ENCODE assay signal across 8 cellular contexts in genomic region chr1:37477946-37478345, GRCh38. TPM values are rescaled to one million over a fixed set of nuclear protein-coding genes. Genes with fewer than 3 reads are reported as not detected.
DNase-seq lines count a peak whose midpoint lies in the region; ATAC-seq, FAIRE-seq and TF ChIP-seq lines count a peak whose summit lies in the region.

No MANE protein-coding gene starts in this region.

- FAIRE-seq in A549 (lab: Jason Lieb, UNC) (no peak), astrocyte (lab: Jason Lieb, UNC) (no peak)

- peak overlapping the region; percentile 90 for H3K4me2 ChIP-seq in A549
- peak overlapping the region; percentile 100 for H3K4me2 ChIP-seq in astrocyte (ENCODE audit: low read length)

- H3K27ac Mint-ChIP-seq in astrocyte (ENCODE audit: unreplicated experiment) = peak overlapping the region; percentile 58

- DNase-seq in A549 (ENCODE audit: low read depth in 1 of 2, low spot score in 1 of 2) = peak in 1 of 2 experiments; percentile 19
- no peak for DNase-seq in astrocyte (ENCODE audit: low read depth)
- no peak for DNase-seq in lung (ENCODE audit: low spot score)
- no peak for DNase-seq in SIG-M5 treated with dmso at 0.1 percent for 504 hours (lab: John Stamatoyannopoulos, UW; ENCODE audit: unreplicated experiment)
- DNase-seq in stimulated activated CD4-positive, alpha-beta T cell treated with anti-CD3 and anti-CD28 coated beads, Interleukin-2, amount 100 ng/mL, for 48 hours = no peak

- H3K27me3 Mint-ChIP-seq in astrocyte (ENCODE audit: low read depth, unreplicated experiment) = no peaks in the 10 kb centered on the region

- peak overlapping the region; percentile 22; the same call in 1 of the 2 replicates for H3K9ac ChIP-seq in HUES48 (ENCODE audit: low read depth, low read length)
- H3K9ac ChIP-seq in astrocyte (ENCODE audit: low read length) = peak overlapping the region; percentile 92

- H3K4me1 ChIP-seq in A549 (peaks cover 45% of the 10 kb centered on the region), HUES48 (ENCODE audit: control insufficient read depth, insufficient read depth, low read length) (peaks cover 37% of the 10 kb centered on the region), astrocyte (ENCODE audit: insufficient read depth, low read length) (peaks cover 71% of the 10 kb centered on the region), lung (ENCODE audit: control insufficient read depth in 2 of 2, insufficient read depth in 2 of 2, low read length in 2 of 2) (peaks cover 7 to 30% of the 10 kb centered on the region in 2 donors)

- no peak for TF ChIP-seq EP300 in A549 (IDR thresholded peaks at IDR 0.05)

- H3K27me3 ChIP-seq in HUES48 (ENCODE audit: control insufficient read depth, insufficient read depth, low read length) (peaks cover 12% of the 10 kb centered on the region), astrocyte (ENCODE audit: insufficient read depth, low read length) (no peaks in the 10 kb centered on the region), lung (ENCODE audit: control insufficient read depth, insufficient read depth) (no peaks in the 10 kb centered on the region)

- H3K9me3 ChIP-seq in A549 (no peaks in the 10 kb centered on the region), HUES48 (ENCODE audit: control insufficient read depth, insufficient read depth, low read length) (no peaks in the 10 kb centered on the region), astrocyte (ENCODE audit: insufficient read depth, low read depth, low read length) (no peaks in the 10 kb centered on the region), lung (ENCODE audit: control insufficient read depth in 2 of 2, insufficient read depth in 1 of 2, low read length in 1 of 2) (no peaks in the 10 kb centered on the region)

- CTCF ChIA-PET in A549 (lab: Yijun Ruan, JAX) = interaction anchor here (0.6 to 17.9 kb wide), 7 partner anchors 10 to 36 kb away, joined by 3 to 209 read pairs (median 10); partner anchors contain the start of gene MEAF6

- peak overlapping the region; percentile 89 for H3K4me3 Mint-ChIP-seq in astrocyte (ENCODE audit: unreplicated experiment)

- TF ChIP-seq CTCF in A549 (IDR thresholded peaks at IDR 0.05) = no peak
- TF ChIP-seq CTCF in astrocyte (IDR thresholded peaks at IDR 0.05; ENCODE audit: insufficient read depth, low read depth, low read length) = no peak
- no peak for TF ChIP-seq CTCF in lung (IDR thresholded peaks at IDR 0.05; ENCODE audit: control extremely low read depth, extremely low read depth)

- POLR2A ChIA-PET in A549 (lab: Yijun Ruan, JAX) = interaction anchor here (0.6 to 1.4 kb wide), 4 partner anchors 9 to 118 kb away, joined by 3 to 8 read pairs (median 4); no protein-coding TSS in a partner anchor

- peaks cover 87% of the 10 kb centered on the region for H3K79me2 ChIP-seq in astrocyte (ENCODE audit: insufficient read depth, low read length)

- H3K36me3 Mint-ChIP-seq in astrocyte (ENCODE audit: low read depth, unreplicated experiment) = peaks cover 9% of the 10 kb centered on the region

- H3K4me3 ChIP-seq in A549 = peak overlapping the region; percentile 85
- H3K4me3 ChIP-seq in HUES48 (ENCODE audit: low read depth, low read length) = peak overlapping the region; percentile 12; the same call in 1 of the 2 replicates
- H3K4me3 ChIP-seq in astrocyte (ENCODE audit: insufficient read depth, low read depth, low read length) = peak overlapping the region; percentile 75
- peak overlapping the region; percentile 26 for H3K4me3 ChIP-seq in lung

- 67% methylated on average over 3 of the region's 5 CpGs for WGBS in A549 (ENCODE audit: missing lambda C conversion rate)
- WGBS in lung, 2 donors = 80 to 81% methylated on average over 5 of the region's 5 CpGs

- no peak for TF ChIP-seq RAD21 in A549 (conservative IDR thresholded peaks at IDR 0.05 in 1 of 2, IDR thresholded peaks at IDR 0.05 in 1 of 2)

- peaks cover 69% of the 10 kb centered on the region for H4K20me1 ChIP-seq in astrocyte (ENCODE audit: insufficient read depth, low read length)

- ATAC-seq in A549 (no peak), lung (ENCODE audit: insufficient read depth, low FRiP score) (no peak), GM21360 (IDR thresholded peaks at IDR 0.05; ENCODE audit: unreplicated experiment) (no peak), HG02588 (IDR thresholded peaks at IDR 0.05; ENCODE audit: unreplicated experiment) (no peak)

- H3K27ac ChIP-seq in A549 (peak overlapping the region; percentile 88 to 100), HUES48 (ENCODE audit: low read depth, low read length) (peak overlapping the region; percentile 89), astrocyte (ENCODE audit: low read depth, low read length) (peak overlapping the region; percentile 96), lung (ENCODE audit: low read depth in 1 of 2, low read length in 1 of 2) (peak overlapping the region in 1 of 2 donors; percentile 95)

- H3K4me1 Mint-ChIP-seq in astrocyte (ENCODE audit: low read depth, unreplicated experiment) = peaks cover 34% of the 10 kb centered on the region

- TF ChIP-seq POLR2A in A549 (IDR thresholded peaks at IDR 0.05; ENCODE audit: low read length) = no peak

- no peak overlapping the region for H2AFZ ChIP-seq in astrocyte (ENCODE audit: low read depth, low read length)

- peaks cover 47% of the 10 kb centered on the region for H3K36me3 ChIP-seq in HUES48 (ENCODE audit: control insufficient read depth, insufficient read depth, low read length)
- H3K36me3 ChIP-seq in astrocyte (ENCODE audit: insufficient read depth, low read length) = peaks cover 30% of the 10 kb centered on the region
- H3K36me3 ChIP-seq in lung (ENCODE audit: control insufficient read depth in 2 of 2, insufficient read depth in 2 of 2, low read length in 2 of 2) = peaks cover under 1 to 46% of the 10 kb centered on the region in 2 donors

- H3K9me3 Mint-ChIP-seq in astrocyte (ENCODE audit: unreplicated experiment) = no peaks in the 10 kb centered on the region

TF ChIP-seq in A549, 52 proteins besides CTCF, POLR2A, EP300 and RAD21:
- TF ChIP-seq JUNB (IDR thresholded peaks at IDR 0.05) = no peak
- TF ChIP-seq ZFP36 (IDR thresholded peaks at IDR 0.05; ENCODE audit: borderline replicate concordance, partially characterized antibody) = peak; percentile 84
- TF ChIP-seq RFX5 (IDR thresholded peaks at IDR 0.05) = no peak

RNA-seq across cellular contexts. Expression of gene ZC3H12A, which starts 3.6 kb away (rescaled TPM):
- 23.1 and 23.5 TPM in 2 replicates for polyA plus RNA-seq in A549 (2011; rRNA removed)
- 26.7 and 39.4 TPM in 2 replicates for polyA plus RNA-seq in A549 (2012; cell fraction: cytosol; rRNA removed)
- polyA plus RNA-seq in A549 (2012; cell fraction: nucleus; rRNA removed) = 101 and 103 TPM in 2 replicates
- polyA plus RNA-seq in A549 (2017; fragmentation: RNase III; extraction: RNeasy Plus Mini Kit Qiagen cat#74134 plus additional on column Dnase treatment) = 11.6 to 16.3 TPM (median 14.7 TPM) in 3 replicates
- 36.5 and 49.9 TPM in 2 replicates for polyA minus RNA-seq in A549 (2011; rRNA and poly(A)+ RNA removed)
- 12.1 and 12.6 TPM in 2 replicates for total RNA-seq in astrocyte
- total RNA-seq in lung = 10 to 100 TPM; 27.1 to 40.2 TPM
- 100 to 1,000 TPM in 1 of 2 donors, 10 to 100 TPM in 1; 19.1 to 125 TPM for polyA plus RNA-seq in lung

RNA-seq across cellular contexts. Expression of gene MEAF6, which starts 36.6 kb away (rescaled TPM):
- polyA plus RNA-seq in A549 (2011; rRNA removed) = 45.4 and 47.2 TPM in 2 replicates
- polyA plus RNA-seq in A549 (2012; cell fraction: cytosol; rRNA removed) = 19.4 and 20.5 TPM in 2 replicates
- polyA plus RNA-seq in A549 (2012; cell fraction: nucleus; rRNA removed) = 9.2 and 17.5 TPM in 2 replicates
- polyA plus RNA-seq in A549 (2017; fragmentation: RNase III; extraction: RNeasy Plus Mini Kit Qiagen cat#74134 plus additional on column Dnase treatment) = 38.5 to 42.5 TPM (median 39.4 TPM) in 3 replicates
- 9.9 and 11.4 TPM in 2 replicates for polyA minus RNA-seq in A549 (2011; rRNA and poly(A)+ RNA removed)
- total RNA-seq in astrocyte = 49.0 and 49.1 TPM in 2 replicates
- total RNA-seq in lung = 10 to 100 TPM; 54.0 to 63.7 TPM
- polyA plus RNA-seq in lung = 10 to 100 TPM; 36.9 to 68.2 TPM

Comparison
In these comparisons a context has a peak if more than half of its experiments do, and no peak if none do; other contexts are left out.
1. H3K4me3 ChIP-seq: peak in every context shown above with its lines; median percentile 85 in A549; 75 in astrocyte; 26 in lung; 12 in HUES48.